8 cellular contexts compared by ENCODE assay signal in genomic region chr14:90256354-90257131, GRCh38. TPM values are rescaled to one million over a fixed set of nuclear protein-coding genes. Genes with fewer than 3 reads are reported as not detected.
A peak's percentile ranks its signal among the peaks of the same experiment; 100 is the strongest.
DNase-seq lines count a peak whose midpoint lies in the region; ATAC-seq and TF ChIP-seq lines count a peak whose summit lies in the region.

Gene PSMC1 (plus strand): TSS chr14:90256553. CDS start chr14:90256598, 45 bp downstream.

- H3K27ac ChIP-seq in PC-9, result peak within 1 kb of the TSS; percentile 74
- peak within 1 kb of the TSS; percentile 83 for H3K27ac ChIP-seq in muscle layer of colon (ENCODE audit: low read depth, low read length)

- intact Hi-C loops in PC-9 (cut with micrococcal nuclease; ENCODE audit: unreplicated experiment), result no loop called here

- H3K4me1 ChIP-seq in PC-9 (replicated peaks; ENCODE audit: insufficient read depth), result peaks cover 13% of the 10 kb centered on the region
- H3K4me1 ChIP-seq in muscle layer of colon (ENCODE audit: insufficient read depth, low read length), result peaks cover 19% of the 10 kb centered on the region

- H3K79me2 ChIP-seq in PC-9 (ENCODE audit: low read depth), result peaks cover 32% of the 10 kb centered on the region

- H3K9me3 ChIP-seq in PC-9 (ENCODE audit: insufficient read depth, low read depth) (no peaks in the 10 kb centered on the region), muscle layer of colon (ENCODE audit: low read length) (no peaks in the 10 kb centered on the region)

- peak; percentile 85 for DNase-seq in DMS153 (lab: John Stamatoyannopoulos, UW)
- peak; percentile 90 for DNase-seq in Jurkat, Clone E6-1 (ENCODE audit: low read depth, low spot score)
- DNase-seq in PC-9, result peak; percentile 52 to 83
- DNase-seq in activated T-cell treated with anti-CD3 and anti-CD28 coated beads, Interleukin-2, amount 50 U/mL, for 1 hour, result peak; percentile 84
- peak; percentile 71 for DNase-seq in stimulated activated CD8-positive, alpha-beta memory T cell treated with anti-CD3 and anti-CD28 coated beads, Interleukin-7, amount 100 ng/mL, for 24 hours (ENCODE audit: low read depth)

- peak within 1 kb of the TSS; percentile 89 for H3K9ac ChIP-seq in muscle layer of colon (ENCODE audit: low read length)

- TF ChIP-seq CTCF in PC-9 (conservative IDR thresholded peaks at IDR 0.05), result no peak

- POLR2A ChIA-PET in PC-9 (lab: Charles Lee; ENCODE audit: unreplicated experiment), result no interaction called here

- BruUV-seq in PC-9 (replicated peaks; lab: Mats Ljungman, UMichigan), result TSS peak; percentile 66

- H3K9me2 ChIP-seq in PC-9 (ENCODE audit: insufficient read depth), result no peaks in the 10 kb centered on the region

- ATAC-seq in GM21619 (IDR thresholded peaks at IDR 0.05; ENCODE audit: unreplicated experiment), result peak; percentile 97
- peak; percentile 96 for ATAC-seq in esophagus mucosa

- peak within 1 kb of the TSS; percentile 73 for H3K4me2 ChIP-seq in PC-9

- CTCF ChIA-PET in PC-9 (lab: Charles Lee), result interaction anchor here (0.7 kb wide), 1 partner anchor 1740 kb away, joined by 3 read pairs; no protein-coding TSS in a partner anchor

- H2AFZ ChIP-seq in PC-9, result peak within 1 kb of the TSS; percentile 88

- H3F3A ChIP-seq in PC-9 (ENCODE audit: insufficient read depth, low read depth), result no peaks in the 10 kb centered on the region

- H4K20me1 ChIP-seq in PC-9 (ENCODE audit: insufficient read depth), result peaks cover 4% of the 10 kb centered on the region; the same call in 1 of the 2 replicates

- H3K4me3 ChIP-seq in Jurkat, Clone E6-1 (ENCODE audit: low read length), result peak within 1 kb of the TSS; percentile 91
- H3K4me3 ChIP-seq in PC-9 (peak within 1 kb of the TSS; percentile 92), muscle layer of colon (ENCODE audit: low read depth in 1 of 2, low read length in 2 of 2) (peak within 1 kb of the TSS; percentile 86 to 94)

- H3K36me3 ChIP-seq in PC-9 (ENCODE audit: low read depth) (peaks cover 13% of the 10 kb centered on the region; the same call in 1 of the 2 replicates), muscle layer of colon (ENCODE audit: insufficient read depth, low read length) (peaks cover 11% of the 10 kb centered on the region)

- H3K27me3 ChIP-seq in PC-9 (ENCODE audit: insufficient read depth, low read depth), result no peaks in the 10 kb centered on the region
- H3K27me3 ChIP-seq in muscle layer of colon (ENCODE audit: control insufficient read depth in 1 of 2, insufficient read depth in 2 of 2, low read length in 2 of 2), result no peaks in the 10 kb centered on the region

RNA-seq across cellular contexts. Expression of gene PSMC1, which starts in this region (rescaled TPM):
- 135 TPM for polyA plus RNA-seq in Jurkat, Clone E6-1 (2012; ENCODE audit: insufficient read depth, insufficient read length)
- 50.8 and 55.4 TPM in 2 replicates for total RNA-seq in PC-9 (2021)
- 68.5 TPM for total RNA-seq in esophagus mucosa

Comparison
In these comparisons a context has a peak if more than half of its experiments do, and no peak if none do; other contexts are left out.
1. Peak in every context shown above with its lines: DNase-seq, ATAC-seq, H3K4me3 ChIP-seq and H3K27ac ChIP-seq.